ENCODE assay signal across 1 cellular context in genomic region chr11:44189986-44190882, GRCh38.
TF ChIP-seq lines count a peak whose summit lies in the region.

No MANE protein-coding gene starts in this region.

TF ChIP-seq in HepG2, 621 proteins besides CTCF, POLR2A, EP300 and RAD21 (continued from another document):
- TF ChIP-seq CEBPB (IDR thresholded peaks at IDR 0.05; ENCODE audit: borderline replicate concordance, low read depth, low read length): peak; percentile 8; the same call in 1 of the 2 replicates
